In genomic region chr2:23789012-23789411, GRCh38 we compare ENCODE assay signal across 21 cellular contexts.
A peak's percentile ranks its signal among the peaks of the same experiment; 100 is the strongest.
DNase-seq lines count a peak whose midpoint lies in the region; ATAC-seq, FAIRE-seq and TF ChIP-seq lines count a peak whose summit lies in the region.
"Had no signal": no experiment of that assay in that cellular context is flagged by ENCODE, and none has a peak within 500 bp of the region (broad histone marks: within the 10 kb centered on the region; RNA-seq: fewer than 3 reads in every experiment).

No MANE protein-coding gene starts in this region.

- no peaks in the 10 kb centered on the region for H3K27me3 Mint-ChIP-seq in activated T-cell treated with anti-CD3 and anti-CD28 coated beads, Interleukin-2, amount 50 U/mL, for 72 hours (ENCODE audit: low read depth)
- H3K27me3 Mint-ChIP-seq in type B pancreatic cell: no peaks in the 10 kb centered on the region

- FAIRE-seq in GM12891 (lab: Jason Lieb, UNC): no peak
- FAIRE-seq: D721Med had no signal

- intact Hi-C loops in PC-3 (cut with micrococcal nuclease) (no loop called here), OCI-LY7 (cut with micrococcal nuclease; ENCODE audit: unreplicated experiment) (no loop called here)

- no TSS peak for BruUV-seq in PC-3 (replicated peaks; lab: Mats Ljungman, UMichigan)
- BruUV-seq in OCI-LY7 (replicated peaks; lab: Mats Ljungman, UMichigan): no TSS peak

- H3K9me2 ChIP-seq in PC-3 (replicated peaks; ENCODE audit: low read length): no peaks in the 10 kb centered on the region
- no peaks in the 10 kb centered on the region for H3K9me2 ChIP-seq in hepatocyte (replicated peaks; ENCODE audit: insufficient read depth)
- no peaks in the 10 kb centered on the region for H3K9me2 ChIP-seq in OCI-LY7 (ENCODE audit: insufficient read depth, low read length)

- H3K9me3 ChIP-seq in PC-3 (ENCODE audit: low read length): no peaks in the 10 kb centered on the region
- no peaks in the 10 kb centered on the region for H3K9me3 ChIP-seq in hepatocyte (ENCODE audit: low read depth)
- H3K9me3 ChIP-seq in OCI-LY7 (ENCODE audit: low read length): no peaks in the 10 kb centered on the region
- H3K9me3 ChIP-seq: neutrophil had no signal

- peaks cover 27% of the 10 kb centered on the region for H3K4me1 Mint-ChIP-seq in activated T-cell treated with anti-CD3 and anti-CD28 coated beads, Interleukin-2, amount 50 U/mL, for 72 hours (ENCODE audit: low read depth)
- no peaks in the 10 kb centered on the region for H3K4me1 Mint-ChIP-seq in type B pancreatic cell (ENCODE audit: unreplicated experiment)

- H3K27ac ChIP-seq in PC-3 (ENCODE audit: low read length) (peak overlapping the region; percentile 93), hepatocyte (peak overlapping the region; percentile 53), OCI-LY7 (ENCODE audit: low read depth, low read length, poor library complexity, severe bottlenecking) (no peak overlapping the region)

- peak overlapping the region; percentile 19; the same call in 1 of the 2 replicates for H3K4me3 ChIP-seq in PC-3 (ENCODE audit: low read length)
- H3K4me3 ChIP-seq in hepatocyte: no peak overlapping the region
- H3K4me3 ChIP-seq in OCI-LY7 (ENCODE audit: low read depth, low read length, poor library complexity, severe bottlenecking): no peak overlapping the region

- H3K9me3 Mint-ChIP-seq in activated T-cell treated with anti-CD3 and anti-CD28 coated beads, Interleukin-2, amount 50 U/mL, for 72 hours: no peaks in the 10 kb centered on the region
- H3K9me3 Mint-ChIP-seq in type B pancreatic cell: no peaks in the 10 kb centered on the region
- H3K9me3 Mint-ChIP-seq: activated T-cell treated with anti-CD3 and anti-CD28 coated beads, Interleukin-2, amount 50 U/mL, for 4 hours had no signal

- peak overlapping the region; percentile 14 for H3K27ac Mint-ChIP-seq in activated T-cell treated with anti-CD3 and anti-CD28 coated beads, Interleukin-2, amount 50 U/mL, for 72 hours
- peak overlapping the region; percentile 14 for H3K27ac Mint-ChIP-seq in type B pancreatic cell

- H3K4me1 ChIP-seq in PC-3 (ENCODE audit: insufficient read depth, low read length) (peaks cover 48% of the 10 kb centered on the region), hepatocyte (ENCODE audit: insufficient read depth) (peaks cover 19% of the 10 kb centered on the region), OCI-LY7 (ENCODE audit: insufficient read depth, low read length, poor library complexity, severe bottlenecking) (peaks cover 8% of the 10 kb centered on the region)

- H4K20me1 ChIP-seq in PC-3 (ENCODE audit: low read length) (no peaks in the 10 kb centered on the region), hepatocyte (ENCODE audit: insufficient read depth, poor library complexity, severe bottlenecking) (no peaks in the 10 kb centered on the region), OCI-LY7 (ENCODE audit: insufficient read depth, low read length) (no peaks in the 10 kb centered on the region)

- no peaks in the 10 kb centered on the region for H3K27me3 ChIP-seq in PC-3 (ENCODE audit: low read length)
- no peaks in the 10 kb centered on the region for H3K27me3 ChIP-seq in hepatocyte
- H3K27me3 ChIP-seq: neutrophil had no signal

- no peak for TF ChIP-seq POLR2A in GM12891 (IDR thresholded peaks at IDR 0.05; ENCODE audit: low read depth, low read length)

- CTCF ChIA-PET in PC-3 (lab: Charles Lee): no interaction called here
- CTCF ChIA-PET in OCI-LY7 (lab: Charles Lee; ENCODE audit: unreplicated experiment): no interaction called here

- H3K36me3 ChIP-seq in PC-3 (ENCODE audit: low read depth, low read length) (0 out of 2 replicates have a peak, but pooled peaks cover 3% of the 10 kb centered on the region), hepatocyte (replicated peaks; ENCODE audit: insufficient read depth, low read depth) (no peaks in the 10 kb centered on the region), OCI-LY7 (ENCODE audit: insufficient read depth, low read length) (no peaks in the 10 kb centered on the region)

- H3K36me3 Mint-ChIP-seq in activated T-cell treated with anti-CD3 and anti-CD28 coated beads, Interleukin-2, amount 50 U/mL, for 72 hours (ENCODE audit: insufficient read depth in 2 of 2): peaks cover 2 to 4% of the 10 kb centered on the region in 2 donors
- peaks cover 28% of the 10 kb centered on the region for H3K36me3 Mint-ChIP-seq in type B pancreatic cell

- H3K4me3 Mint-ChIP-seq in activated T-cell treated with anti-CD3 and anti-CD28 coated beads, Interleukin-2, amount 50 U/mL, for 72 hours: no peak overlapping the region
- no peak overlapping the region for H3K4me3 Mint-ChIP-seq in type B pancreatic cell
- H3K4me3 Mint-ChIP-seq: activated T-cell treated with anti-CD3 and anti-CD28 coated beads, Interleukin-2, amount 50 U/mL, for 4 hours had no signal

- peak overlapping the region; percentile 57 for H3K4me2 ChIP-seq in PC-3 (ENCODE audit: low read length)
- no peak overlapping the region for H3K4me2 ChIP-seq in hepatocyte
- no peak overlapping the region for H3K4me2 ChIP-seq in OCI-LY7 (ENCODE audit: low read length)

- POLR2A ChIA-PET in PC-3 (lab: Charles Lee; ENCODE audit: unreplicated experiment): no interaction called here
- POLR2A ChIA-PET in OCI-LY7 (lab: Charles Lee): interaction anchor here (1.2 to 1.8 kb wide), 2 partner anchors 10 to 38 kb away, joined by 3 to 7 read pairs; no protein-coding TSS in a partner anchor

- H2AFZ ChIP-seq in PC-3 (ENCODE audit: low read length): no peak overlapping the region
- H2AFZ ChIP-seq in hepatocyte: no peak overlapping the region
- no peak overlapping the region for H2AFZ ChIP-seq in OCI-LY7 (ENCODE audit: low read length)

- peak overlapping the region; percentile 61 for H3K9ac ChIP-seq in PC-3 (ENCODE audit: low read length)

- WGBS in hepatocyte (ENCODE audit: low lambda C conversion rate, missing lambda C conversion rate): 68% methylated on average over 1 of the region's 1 CpG

- H3K79me2 ChIP-seq in PC-3 (ENCODE audit: low read length): no peaks in the 10 kb centered on the region
- H3K79me2 ChIP-seq in hepatocyte: peaks cover 3% of the 10 kb centered on the region
- no peaks in the 10 kb centered on the region for H3K79me2 ChIP-seq in OCI-LY7 (ENCODE audit: insufficient read depth, low read depth, low read length)

- ATAC-seq in activated T-cell treated with anti-CD3 and anti-CD28 coated beads, Interleukin-2, amount 50 U/mL, for 72 hours (replicated peaks in 1 of 2): no peak
- ATAC-seq in PC-3: peak; percentile 75
- ATAC-seq: activated T-cell treated with anti-CD3 and anti-CD28 coated beads, Interleukin-2, amount 50 U/mL, for 4 hours; left ventricle myocardium superior had no signal

- H3F3A ChIP-seq in PC-3 (ENCODE audit: low read length, unreplicated experiment): peaks cover 17% of the 10 kb centered on the region

- DNase-seq in activated T-cell treated with anti-CD3 and anti-CD28 coated beads, Interleukin-2, amount 50 U/mL, for 72 hours: no peak
- DNase-seq in activated T-cell treated with anti-CD3 and anti-CD28 coated beads, Interleukin-2, amount 50 U/mL, for 1 hour: no peak
- DNase-seq in PC-3 (peak; percentile 89), hepatocyte (ENCODE audit: low spot score) (peak; percentile 37), type B pancreatic cell (ENCODE audit: extremely low spot score, unreplicated experiment) (no peak), OCI-LY7 (ENCODE audit: low spot score) (no peak), GM12891 (ENCODE audit: insufficient read length, low spot score) (no peak), AG08395 (ENCODE audit: low spot score) (no peak)
- DNase-seq: 8988T; activated CD8-positive, alpha-beta memory T cell treated with anti-CD3 and anti-CD28 coated beads for 24 hours; activated naive CD4-positive, alpha-beta T cell treated with anti-CD3 and anti-CD28 coated beads, Interleukin-2, amount 50 U/mL, for 16 hours; activated T-cell treated with anti-CD3 and anti-CD28 coated beads, Interleukin-2, amount 50 U/mL, for 4 hours; caudate nucleus; Karpas-422; left ventricle myocardium superior; NCI-H187; stimulated activated CD4-positive, alpha-beta T cell treated with anti-CD3 and anti-CD28 coated beads, Interleukin-2, amount 100 ng/mL, for 48 hours; stimulated activated naive CD4-positive, alpha-beta T cell treated with Interleukin-2 at 50 U/mL for 16 hours; T-helper 1 cell had no signal

- TF ChIP-seq CTCF in PC-3 (conservative IDR thresholded peaks at IDR 0.05; ENCODE audit: low read depth, low read length) (no peak), hepatocyte (IDR thresholded peaks at IDR 0.05; ENCODE audit: poor library complexity) (no peak), type B pancreatic cell (conservative IDR thresholded peaks at IDR 0.05) (no peak), OCI-LY7 (conservative IDR thresholded peaks at IDR 0.05; ENCODE audit: low read length) (no peak)

TF ChIP-seq in GM12891, 5 proteins besides CTCF, POLR2A, EP300 and RAD21:
- TF ChIP-seq SPI1 (IDR thresholded peaks at IDR 0.05; ENCODE audit: low read depth, low read length) (no peak), PAX5 (IDR thresholded peaks at IDR 0.05; ENCODE audit: insufficient read depth, low read length, severe bottlenecking) (no peak), TAF1 (IDR thresholded peaks at IDR 0.05; ENCODE audit: low read depth, low read length) (no peak), POLR2AphosphoS5 (IDR thresholded peaks at IDR 0.05; ENCODE audit: low read depth, low read length) (no peak), POU2F2 (IDR thresholded peaks at IDR 0.05; ENCODE audit: low read depth, low read length) (no peak)

Comparison
In these comparisons a context has a peak if more than half of its experiments do, and no peak if none do; other contexts are left out.
1. DNase-seq: peak in PC-3 (single experiment) and hepatocyte (single experiment); none in activated T-cell treated with anti-CD3 and anti-CD28 coated beads, Interleukin-2, amount 50 U/mL, for 72 hours (0 of 2), activated T-cell treated with anti-CD3 and anti-CD28 coated beads, Interleukin-2, amount 50 U/mL, for 1 hour (single experiment), type B pancreatic cell (single experiment), OCI-LY7 (single experiment), GM12891 (single experiment) and AG08395 (single experiment).